In the genomic region with DNA sequence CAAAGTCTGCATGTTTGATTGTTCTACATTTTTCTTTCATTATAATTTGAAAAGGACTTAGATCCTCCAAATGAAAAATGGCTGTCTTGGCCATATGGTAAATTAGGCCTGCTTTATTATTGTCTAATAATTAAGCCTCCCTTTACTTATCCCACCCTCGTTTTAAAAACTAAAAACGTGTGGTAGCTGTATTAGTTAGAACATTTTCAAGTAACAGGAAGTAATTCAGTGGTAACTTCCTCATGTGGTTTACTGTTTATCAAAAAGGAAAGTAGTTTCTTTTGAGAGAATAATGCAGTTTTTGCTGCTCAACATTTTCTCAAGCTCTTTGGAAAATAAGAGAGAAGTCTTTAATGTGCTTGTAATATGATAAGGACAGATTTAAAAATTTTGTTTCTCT, we compare ENCODE assay signal across 9 cellular contexts. TPM values are rescaled to one million over a fixed set of nuclear protein-coding genes. Genes with fewer than 3 reads are reported as not detected.
DNase-seq lines count a peak whose midpoint lies in the region; ATAC-seq and TF ChIP-seq lines count a peak whose summit lies in the region.
"Had no signal": no experiment of that assay in that cellular context is flagged by ENCODE, and none has a peak within 500 bp of the region (broad histone marks: within the 10 kb centered on the region; RNA-seq: fewer than 3 reads in every experiment).

No MANE protein-coding gene starts in this region.

- peak overlapping the region; percentile 71 for H3K27ac ChIP-seq in A673 (ENCODE audit: low read depth, low read length, poor library complexity, severe bottlenecking)
- H3K27ac ChIP-seq in MM.1S (ENCODE audit: low read length) = peak overlapping the region; percentile 1; the same call in 1 of the 2 replicates
- H3K27ac ChIP-seq in colonic mucosa = peak overlapping the region; percentile 4
- no peak overlapping the region for H3K27ac ChIP-seq in sigmoid colon

- H2AFZ ChIP-seq in MM.1S (ENCODE audit: low read length) = peak overlapping the region; percentile 7; the same call in 1 of the 2 replicates

- H3K36me3 ChIP-seq in A673 (ENCODE audit: insufficient read depth, low read length, poor library complexity, severe bottlenecking) (no peaks in the 10 kb centered on the region), MM.1S (replicated peaks; ENCODE audit: insufficient read depth, low read length) (no peaks in the 10 kb centered on the region), colonic mucosa (no peaks in the 10 kb centered on the region), sigmoid colon (no peaks in the 10 kb centered on the region)

- H3F3A ChIP-seq in MM.1S (ENCODE audit: insufficient read depth, low read length) = no peaks in the 10 kb centered on the region

- no peaks in the 10 kb centered on the region for H3K79me2 ChIP-seq in MM.1S (ENCODE audit: low read length)

- peak overlapping the region; percentile 50; the same call in 1 of the 2 replicates for H3K4me2 ChIP-seq in MM.1S (ENCODE audit: low read depth, low read length)

- no peaks in the 10 kb centered on the region for H3K9me3 ChIP-seq in A673 (ENCODE audit: low read depth, low read length, poor library complexity, severe bottlenecking)
- H3K9me3 ChIP-seq in MM.1S (replicated peaks; ENCODE audit: insufficient read depth, low read length) = no peaks in the 10 kb centered on the region
- no peaks in the 10 kb centered on the region for H3K9me3 ChIP-seq in colonic mucosa
- H3K9me3 ChIP-seq in sigmoid colon = no peaks in the 10 kb centered on the region

- CTCF ChIA-PET in A673 (lab: Charles Lee) = no interaction called here

- BruUV-seq in A673 (replicated peaks; lab: Mats Ljungman, UMichigan) = no TSS peak

- POLR2A ChIA-PET in A673 (lab: Charles Lee; ENCODE audit: low non-redundant PET) = no interaction called here

- peak; percentile 52 for DNase-seq in A673 (ENCODE audit: low spot score)
- peak; percentile 57 for DNase-seq in MM.1S
- DNase-seq in colonic mucosa = no peak
- DNase-seq in hippocampal formation (lab: John Stamatoyannopoulos, UW) = no peak
- DNase-seq in SW480 (ENCODE audit: low spot score) = no peak
- no peak for DNase-seq in sigmoid colon
- DNase-seq in COLO829 (ENCODE audit: low spot score) = no peak
- DNase-seq: NCI-H1105 treated with DMSO at 0.1 percent for 48 hours had no signal

- H4K20me1 ChIP-seq in MM.1S (ENCODE audit: insufficient read depth, low read length) = no peaks in the 10 kb centered on the region

- TF ChIP-seq POLR2A in sigmoid colon (IDR thresholded peaks at IDR 0.05) = no peak

- intact Hi-C loops in A673 (cut with micrococcal nuclease; ENCODE audit: unreplicated experiment) = loop anchor here (5.0 to 10.0 kb wide), 3 partner anchors 118 to 236 kb away; no protein-coding TSS in a partner anchor
- intact Hi-C loops in colonic mucosa (cut with DNase I) = no loop called here
- intact Hi-C loops in sigmoid colon (cut with DNase I) = no loop called here

- peak; percentile 43 for ATAC-seq in GM18861 (IDR thresholded peaks at IDR 0.05; ENCODE audit: unreplicated experiment)

- H3K4me1 ChIP-seq in A673 (ENCODE audit: insufficient read depth, low read length, poor library complexity, severe bottlenecking) (peaks cover 83% of the 10 kb centered on the region), MM.1S (ENCODE audit: low read length) (peaks cover 6% of the 10 kb centered on the region), colonic mucosa (no peaks in the 10 kb centered on the region), sigmoid colon (no peaks in the 10 kb centered on the region)

- H3K27me3 ChIP-seq in A673 (replicated peaks; ENCODE audit: insufficient read depth, low read depth, low read length, poor library complexity) (no peaks in the 10 kb centered on the region), MM.1S (replicated peaks; ENCODE audit: insufficient read depth, low read length) (no peaks in the 10 kb centered on the region), colonic mucosa (no peaks in the 10 kb centered on the region), sigmoid colon (no peaks in the 10 kb centered on the region)

- TF ChIP-seq CTCF in A673 (conservative IDR thresholded peaks at IDR 0.05; ENCODE audit: low read depth, low read length) (no peak), MM.1S (IDR thresholded peaks at IDR 0.05; ENCODE audit: low read length) (no peak), colonic mucosa (IDR thresholded peaks at IDR 0.05) (no peak), sigmoid colon (IDR thresholded peaks at IDR 0.05) (no peak)

- H3K9ac ChIP-seq in MM.1S (ENCODE audit: low read length) (no peak overlapping the region), colonic mucosa (ENCODE audit: low read depth in 2 of 2, low read length in 2 of 2) (no peak overlapping the region)

- no peak overlapping the region for H3K4me3 ChIP-seq in A673 (ENCODE audit: low read depth, low read length, poor library complexity, severe bottlenecking)
- H3K4me3 ChIP-seq in MM.1S (ENCODE audit: low read length) = peak overlapping the region; percentile 21
- H3K4me3 ChIP-seq in colonic mucosa = no peak overlapping the region
- no peak overlapping the region for H3K4me3 ChIP-seq in sigmoid colon

- no peaks in the 10 kb centered on the region for H3K9me2 ChIP-seq in MM.1S (replicated peaks; ENCODE audit: insufficient read depth, low read length)

- no peak for TF ChIP-seq EP300 in sigmoid colon (IDR thresholded peaks at IDR 0.05)

- 3 to 7% methylated on average over 2 of the region's 2 CpGs for WGBS in sigmoid colon, 2 donors

RNA-seq across cellular contexts. Expression of gene ZCCHC7, which starts 26.0 kb away (rescaled TPM):
- 26.0 and 27.9 TPM in 2 replicates for total RNA-seq in A673 (2021)
- total RNA-seq in colonic mucosa = 10 to 100 TPM; 14.6 to 15.9 TPM
- 10 to 100 TPM; 19.1 to 24.6 (median 22.8) TPM for total RNA-seq in sigmoid colon
- polyA plus RNA-seq in sigmoid colon = 10 to 100 TPM in 1 of 3 donors, 1 to 10 TPM in 2; 5.8 to 11.6 (median 7.8) TPM

Comparison
In these comparisons a context has a peak if more than half of its experiments do, and no peak if none do; other contexts are left out.
1. DNase-seq: peak in A673 (single experiment) and MM.1S (single experiment); none in colonic mucosa (single experiment), hippocampal formation (0 of 2), SW480 (single experiment), sigmoid colon (single experiment) and COLO829 (single experiment).
2. H3K27ac ChIP-seq: peak in A673 (single experiment), MM.1S (single experiment) and colonic mucosa (single experiment); none in sigmoid colon (0 of 4).